20 cellular contexts compared by ENCODE assay signal in genomic region chr1:209497729-209498128, GRCh38.
DNase-seq lines count a peak whose midpoint lies in the region; ATAC-seq, FAIRE-seq and TF ChIP-seq lines count a peak whose summit lies in the region.
"Had no signal": no experiment of that assay in that cellular context is flagged by ENCODE, and none has a peak within 500 bp of the region (broad histone marks: within the 10 kb centered on the region; RNA-seq: fewer than 3 reads in every experiment).

No MANE protein-coding gene starts in this region.

- H4K20me1 ChIP-seq in GM23338 (replicated peaks; ENCODE audit: insufficient read depth), result no peaks in the 10 kb centered on the region
- H4K20me1 ChIP-seq: BLaER1 had no signal

- H3K27ac ChIP-seq in GM23338 (ENCODE audit: low read depth), result no peak overlapping the region
- H3K27ac ChIP-seq: BLaER1 had no signal

- H3K9me3 Mint-ChIP-seq in GM23338 (peaks cover 23% of the 10 kb centered on the region; the same call in 2 of the 3 replicates), nephron progenitor cell (peaks cover 62% of the 10 kb centered on the region)
- peaks cover 5% of the 10 kb centered on the region for H3K9me3 Mint-ChIP-seq in activated naive CD4-positive, alpha-beta T cell treated with anti-CD3 and anti-CD28 coated beads, Interleukin-2, amount 10 ng/mL, durations not matched to agents 7 days and 5 days

- H3K4me1 Mint-ChIP-seq in GM23338 (peaks cover 8% of the 10 kb centered on the region), nephron progenitor cell (no peaks in the 10 kb centered on the region)
- no peaks in the 10 kb centered on the region for H3K4me1 Mint-ChIP-seq in activated naive CD4-positive, alpha-beta T cell treated with anti-CD3 and anti-CD28 coated beads, Interleukin-2, amount 10 ng/mL, durations not matched to agents 7 days and 5 days

- peaks cover 7% of the 10 kb centered on the region; the same call in 2 of the 3 replicates for H3K36me3 Mint-ChIP-seq in GM23338 (ENCODE audit: low read depth)
- peaks cover 36% of the 10 kb centered on the region for H3K36me3 Mint-ChIP-seq in nephron progenitor cell (ENCODE audit: low read depth)
- H3K36me3 Mint-ChIP-seq in activated naive CD4-positive, alpha-beta T cell treated with anti-CD3 and anti-CD28 coated beads, Interleukin-2, amount 10 ng/mL, durations not matched to agents 7 days and 5 days, result no peaks in the 10 kb centered on the region

- CTCF ChIA-PET in activated naive CD4-positive, alpha-beta T cell treated with anti-CD3 and anti-CD28 coated beads, Interleukin-2, amount 10 ng/mL, durations not matched to agents 7 days and 5 days (lab: Charles Lee), result no interaction called here

- H3K4me3 ChIP-seq in GM23338, result no peak overlapping the region
- H3K4me3 ChIP-seq in bronchial epithelial cell (ENCODE audit: low read depth, low read length), result no peak overlapping the region
- H3K4me3 ChIP-seq: BLaER1 had no signal

- TF ChIP-seq CTCF in GM23338 (conservative IDR thresholded peaks at IDR 0.05; ENCODE audit: low read depth in 2 of 2) (no peak), bronchial epithelial cell (IDR thresholded peaks at IDR 0.05; ENCODE audit: insufficient read depth, low read length, severe bottlenecking) (no peak), nephron progenitor cell (IDR thresholded peaks at IDR 0.05) (no peak)

- no peak for ATAC-seq in GM23338
- ATAC-seq: HCT116, Right ventricle myocardium inferior had no signal

- peak; percentile 84 for FAIRE-seq in bronchial epithelial cell (lab: Jason Lieb, UNC)
- FAIRE-seq: HTR-8/SVneo had no signal

- DNase-seq in GM23338 (ENCODE audit: low spot score) (peak; percentile 3), M059J (ENCODE audit: low read depth) (peak; percentile 17), bronchial epithelial cell (ENCODE audit: low read depth) (no peak), nephron progenitor cell (no peak), NOMO-1 (lab: John Stamatoyannopoulos, UW; ENCODE audit: unreplicated experiment in 2 of 2) (no peak), DMS79 treated with DMSO at 0.1 percent for 48 hours (lab: John Stamatoyannopoulos, UW) (no peak)
- no peak for DNase-seq in activated naive CD4-positive, alpha-beta T cell treated with anti-CD3 and anti-CD28 coated beads, Interleukin-2, amount 10 ng/mL, durations not matched to agents 7 days and 5 days
- DNase-seq: CD4-positive, alpha-beta T cell; COR-L47; GOT3; IMR-90; NCI-H1417; NCI-H1694 treated with DMSO at 0.1 percent for 48 hours; NCI-H2081 treated with DMSO at 0.1 percent for 48 hours; NCI-H524 treated with DMSO at 0.1 percent for 48 hours; NCI-H82 had no signal

- peaks cover 2% of the 10 kb centered on the region for H3K27me3 Mint-ChIP-seq in GM23338 (ENCODE audit: insufficient read depth, low read depth, poor library complexity)
- peaks cover 2% of the 10 kb centered on the region for H3K27me3 Mint-ChIP-seq in nephron progenitor cell (ENCODE audit: low read depth, poor library complexity)
- H3K27me3 Mint-ChIP-seq in activated naive CD4-positive, alpha-beta T cell treated with anti-CD3 and anti-CD28 coated beads, Interleukin-2, amount 10 ng/mL, durations not matched to agents 7 days and 5 days, result peaks cover 13% of the 10 kb centered on the region

- peaks cover 4% of the 10 kb centered on the region; the same call in 1 of the 2 replicates for H3K9me2 ChIP-seq in GM23338 (ENCODE audit: insufficient read depth)

- H3K36me3 ChIP-seq in GM23338 (ENCODE audit: insufficient read depth), result no peaks in the 10 kb centered on the region; the same call in 1 of the 2 replicates
- no peaks in the 10 kb centered on the region for H3K36me3 ChIP-seq in bronchial epithelial cell (ENCODE audit: control insufficient read depth, insufficient read depth, low read length)
- H3K36me3 ChIP-seq: BLaER1 had no signal

- no peak overlapping the region for H3K4me2 ChIP-seq in GM23338
- H3K4me2 ChIP-seq: BLaER1 had no signal

- H3K27ac Mint-ChIP-seq in GM23338 (no peak overlapping the region), nephron progenitor cell (peak overlapping the region; percentile 7)
- no peak overlapping the region for H3K27ac Mint-ChIP-seq in activated naive CD4-positive, alpha-beta T cell treated with anti-CD3 and anti-CD28 coated beads, Interleukin-2, amount 10 ng/mL, durations not matched to agents 7 days and 5 days
- H3K27ac Mint-ChIP-seq: CD4-positive, alpha-beta T cell had no signal

- 0 out of 2 replicates have a peak, but pooled peaks cover 7% of the 10 kb centered on the region for H3K4me1 ChIP-seq in GM23338 (ENCODE audit: insufficient read depth)

- H3K27me3 ChIP-seq in GM23338 (ENCODE audit: insufficient read depth), result no peaks in the 10 kb centered on the region
- H3K27me3 ChIP-seq in bronchial epithelial cell (ENCODE audit: control insufficient read depth, insufficient read depth, low read length), result no peaks in the 10 kb centered on the region
- H3K27me3 ChIP-seq: BLaER1 had no signal

- no peak overlapping the region for H3K4me3 Mint-ChIP-seq in GM23338
- no peak overlapping the region for H3K4me3 Mint-ChIP-seq in nephron progenitor cell
- H3K4me3 Mint-ChIP-seq in activated naive CD4-positive, alpha-beta T cell treated with anti-CD3 and anti-CD28 coated beads, Interleukin-2, amount 10 ng/mL, durations not matched to agents 7 days and 5 days, result no peak overlapping the region
- H3K4me3 Mint-ChIP-seq: CD4-positive, alpha-beta T cell had no signal

- no peak overlapping the region for H2AFZ ChIP-seq in GM23338

- H3K79me2 ChIP-seq in GM23338 (replicated peaks; ENCODE audit: insufficient read depth), result no peaks in the 10 kb centered on the region

- no peaks in the 10 kb centered on the region for H3F3A ChIP-seq in GM23338 (replicated peaks; ENCODE audit: low read depth)

TF ChIP-seq in GM23338, 12 proteins besides CTCF, POLR2A, EP300 and RAD21:
- TF ChIP-seq REST (IDR thresholded peaks at IDR 0.05; ENCODE audit: unreplicated experiment) (no peak), JUNB (IDR thresholded peaks at IDR 0.05; ENCODE audit: unreplicated experiment) (no peak)

Comparison
In these comparisons a context has a peak if more than half of its experiments do, and no peak if none do; other contexts are left out.
1. DNase-seq: peak in GM23338 (single experiment) and M059J (single experiment); none in bronchial epithelial cell (single experiment), nephron progenitor cell (single experiment), NOMO-1 (0 of 2), activated naive CD4-positive, alpha-beta T cell treated with anti-CD3 and anti-CD28 coated beads, Interleukin-2, amount 10 ng/mL, durations not matched to agents 7 days and 5 days (single experiment) and DMS79 treated with DMSO at 0.1 percent for 48 hours (single experiment).